In genomic region chr3:10775828-10776227, GRCh38 we compare ENCODE assay signal across 30 cellular contexts. TPM values are rescaled to one million over a fixed set of nuclear protein-coding genes. Genes with fewer than 3 reads are reported as not detected.
"Had no signal": no experiment of that assay in that cellular context is flagged by ENCODE, and none has a peak within 500 bp of the region (broad histone marks: within the 10 kb centered on the region; RNA-seq: fewer than 3 reads in every experiment).

No MANE protein-coding gene starts in this region.

- H3K36me3 ChIP-seq: adrenal gland, breast epithelium, Peyer's patch, SJSA1 had no signal

- H3K27ac ChIP-seq: adrenal gland, body of pancreas, breast epithelium, Peyer's patch, SJSA1 had no signal

- ATAC-seq: activated naive CD4-positive, alpha-beta T cell treated with anti-CD3 and anti-CD28 coated beads, Interleukin-2, amount 50 U/mL, for 72 hours; body of pancreas; PC-3 had no signal

- H3K9me3 ChIP-seq: adrenal gland, body of pancreas, SJSA1, SK-N-SH had no signal

- H3K27ac Mint-ChIP-seq: activated CD4-positive, alpha-beta T cell treated with anti-CD3 and anti-CD28 coated beads, Interleukin-2, amount 10 ng/mL, durations not matched to agents 24 days and 14 days; activated naive CD4-positive, alpha-beta T cell treated with anti-CD3 and anti-CD28 coated beads for 36 hours; activated T-cell treated with anti-CD3 and anti-CD28 coated beads, Interleukin-2, amount 50 U/mL, for 24 hours; activated T-helper 1 cell treated with anti-CD3 and anti-CD28 coated beads, Interleukin-12 subunit alpha, Interleukin-12 subunit beta, Interleukin-2, Interleukin-4 antibody, amounts not matched to agents 30 ng/mL and 10 ng/mL and 1 ng/mL, durations not matched to agents 14 hours and 24 hours and 36 hours; IgD-negative memory B cell; T-helper 1 cell treated with Interleukin-12 subunit alpha and Interleukin-12 subunit beta and Interleukin-4 antibody, amounts not matched to agents 30 μg/mL and 1 μg/mL, for 36 hours; T-helper 2 cell treated with Interferon-gamma antibody and Interleukin-4, amounts not matched to agents 5 μg/mL and 100 μg/mL, for 36 hours had no signal

- H3K4me1 Mint-ChIP-seq: activated CD4-positive, alpha-beta T cell treated with anti-CD3 and anti-CD28 coated beads, Interleukin-2, amount 10 ng/mL, durations not matched to agents 24 days and 14 days; IgD-negative memory B cell had no signal

- H3K27me3 Mint-ChIP-seq: activated CD4-positive, alpha-beta T cell treated with anti-CD3 and anti-CD28 coated beads, Interleukin-2, amount 10 ng/mL, durations not matched to agents 24 days and 14 days had no signal

- H3K36me3 Mint-ChIP-seq: activated naive CD4-positive, alpha-beta T cell treated with anti-CD3 and anti-CD28 coated beads, Interleukin-2, amount 50 U/mL, for 72 hours; IgD-negative memory B cell had no signal

- H3K27me3 ChIP-seq: body of pancreas, Peyer's patch had no signal

- H3K9me3 Mint-ChIP-seq: activated CD4-positive, alpha-beta T cell treated with anti-CD3 and anti-CD28 coated beads, Interleukin-2, amount 10 ng/mL, durations not matched to agents 24 days and 14 days; activated naive CD4-positive, alpha-beta T cell treated with anti-CD3 and anti-CD28 coated beads, Interleukin-2, amount 50 U/mL, for 72 hours; activated T-cell treated with anti-CD3 and anti-CD28 coated beads, Interleukin-2, amount 50 U/mL, for 24 hours; activated T-helper 1 cell treated with anti-CD3 and anti-CD28 coated beads, Interleukin-12 subunit alpha, Interleukin-12 subunit beta, Interleukin-2, Interleukin-4 antibody, amounts not matched to agents 30 ng/mL and 10 ng/mL and 1 ng/mL, durations not matched to agents 14 hours and 24 hours and 36 hours; T-helper 1 cell treated with Interleukin-12 subunit alpha and Interleukin-12 subunit beta and Interleukin-4 antibody, amounts not matched to agents 30 μg/mL and 1 μg/mL, for 36 hours; T-helper 2 cell treated with Interferon-gamma antibody and Interleukin-4, amounts not matched to agents 5 μg/mL and 100 μg/mL, for 36 hours had no signal

- H3K4me1 ChIP-seq: adrenal gland, body of pancreas, breast epithelium, Peyer's patch, SJSA1 had no signal

- DNase-seq: activated CD4-positive, alpha-beta T cell treated with anti-CD3 and anti-CD28 coated beads, Interleukin-2, amount 10 ng/mL, durations not matched to agents 24 days and 14 days; activated CD4-positive, alpha-beta T cell treated with anti-CD3 and anti-CD28 coated beads, Interleukin-2, amount 50 U/mL, for 4 hours; activated gamma-delta T cell treated with Interleukin-2 at 50 U/mL for 16 hours; activated naive CD4-positive, alpha-beta T cell treated with anti-CD3 and anti-CD28 coated beads for 36 hours; activated T-cell treated with anti-CD3 and anti-CD28 coated beads, Interleukin-2, amount 50 U/mL, for 24 hours; body of pancreas; Karpas-422; KBM-7; NCI-H1105; NCI-H1417 treated with DMSO at 0.1 percent for 48 hours; NCI-H187 treated with DMSO at 0.1 percent for 48 hours; NCI-H2081; NCI-H226; NCI-H446 treated with DMSO at 0.1 percent for 48 hours; NCI-H524; NCI-H69; NCI-H82; PC-3; Peyer's patch; RPMI8226; SHP77 treated with DMSO at 0.1 percent for 48 hours; SK-N-SH had no signal

- H3K4me3 ChIP-seq: adrenal gland, body of pancreas, breast epithelium, Peyer's patch, SJSA1 had no signal

- H3K4me3 Mint-ChIP-seq: activated CD4-positive, alpha-beta T cell treated with anti-CD3 and anti-CD28 coated beads, Interleukin-2, amount 10 ng/mL, durations not matched to agents 24 days and 14 days; activated naive CD4-positive, alpha-beta T cell treated with anti-CD3 and anti-CD28 coated beads for 36 hours; activated T-cell treated with anti-CD3 and anti-CD28 coated beads, Interleukin-2, amount 50 U/mL, for 24 hours; activated T-helper 1 cell treated with anti-CD3 and anti-CD28 coated beads, Interleukin-12 subunit alpha, Interleukin-12 subunit beta, Interleukin-2, Interleukin-4 antibody, amounts not matched to agents 30 ng/mL and 10 ng/mL and 1 ng/mL, durations not matched to agents 14 hours and 24 hours and 36 hours; IgD-negative memory B cell; T-helper 1 cell treated with Interleukin-12 subunit alpha and Interleukin-12 subunit beta and Interleukin-4 antibody, amounts not matched to agents 30 μg/mL and 1 μg/mL, for 36 hours; T-helper 2 cell treated with Interferon-gamma antibody and Interleukin-4, amounts not matched to agents 5 μg/mL and 100 μg/mL, for 36 hours had no signal

RNA-seq across cellular contexts. Expression of gene SLC6A11, which starts 40.2 kb away (rescaled TPM):
- total RNA-seq: activated CD4-positive, alpha-beta T cell treated with anti-CD3 and anti-CD28 coated beads, Interleukin-2, amount 10 ng/mL, durations not matched to agents 24 days and 14 days; activated naive CD4-positive, alpha-beta T cell treated with anti-CD3 and anti-CD28 coated beads for 36 hours; activated naive CD4-positive, alpha-beta T cell treated with anti-CD3 and anti-CD28 coated beads, Interleukin-2, amount 50 U/mL, for 72 hours; activated T-helper 1 cell treated with anti-CD3 and anti-CD28 coated beads, Interleukin-12 subunit alpha, Interleukin-12 subunit beta, Interleukin-2, Interleukin-4 antibody, amounts not matched to agents 30 ng/mL and 10 ng/mL and 1 ng/mL, durations not matched to agents 14 hours and 24 hours and 36 hours; Peyer's patch had no signal
